ENCODE assay signal across 14 cellular contexts in genomic region chr11:7524831-7525230, GRCh38. TPM values are rescaled to one million over a fixed set of nuclear protein-coding genes. Genes with fewer than 3 reads are reported as not detected.
DNase-seq lines count a peak whose midpoint lies in the region; ATAC-seq and TF ChIP-seq lines count a peak whose summit lies in the region.
"Had no signal": no experiment of that assay in that cellular context is flagged by ENCODE, and none has a peak within 500 bp of the region (broad histone marks: within the 10 kb centered on the region; RNA-seq: fewer than 3 reads in every experiment).

No MANE protein-coding gene starts in this region.

- no peaks in the 10 kb centered on the region for H3K36me3 ChIP-seq in breast epithelium
- peaks cover 67% of the 10 kb centered on the region for H3K36me3 ChIP-seq in OCI-LY7 (ENCODE audit: insufficient read depth, low read length)
- H3K36me3 ChIP-seq in aorta (ENCODE audit: control insufficient read depth in 1 of 2, insufficient read depth in 2 of 2, low read length in 1 of 2): no peaks in the 10 kb centered on the region

- no peak for TF ChIP-seq POLR2A in breast epithelium (IDR thresholded peaks at IDR 0.05)

- POLR2A ChIA-PET in MCF 10A (lab: Yijun Ruan, JAX): interaction anchor here (1.2 kb wide), 1 partner anchor 10 kb away, joined by 3 read pairs; no protein-coding TSS in a partner anchor
- POLR2A ChIA-PET in OCI-LY7 (lab: Charles Lee): interaction anchor here (2.0 to 2.6 kb wide), 2 partner anchors 9 to 10 kb away, joined by 10 to 14 read pairs; no protein-coding TSS in a partner anchor

- peak overlapping the region; percentile 87 for H3K4me2 ChIP-seq in OCI-LY7 (ENCODE audit: low read length)

- no peaks in the 10 kb centered on the region for H3K27me3 Mint-ChIP-seq in MCF 10A (ENCODE audit: insufficient read depth, unreplicated experiment)
- H3K27me3 Mint-ChIP-seq in effector memory CD8-positive, alpha-beta T cell: no peaks in the 10 kb centered on the region
- H3K27me3 Mint-ChIP-seq: activated T-cell treated with anti-CD3 and anti-CD28 coated beads, Interleukin-2, amount 50 U/mL, for 24 hours had no signal

- H3K27me3 ChIP-seq in breast epithelium (no peaks in the 10 kb centered on the region), aorta (ENCODE audit: control insufficient read depth in 1 of 2, insufficient read depth in 2 of 2, low read length in 1 of 2) (no peaks in the 10 kb centered on the region)

- BruUV-seq in MCF 10A (replicated peaks; lab: Mats Ljungman, UMichigan) (no TSS peak), OCI-LY7 (replicated peaks; lab: Mats Ljungman, UMichigan) (no TSS peak)

- no peaks in the 10 kb centered on the region for H3K9me3 ChIP-seq in breast epithelium
- no peaks in the 10 kb centered on the region for H3K9me3 ChIP-seq in OCI-LY7 (ENCODE audit: low read length)
- H3K9me3 ChIP-seq in aorta (ENCODE audit: control insufficient read depth, low read length): no peaks in the 10 kb centered on the region

- H3K36me3 Mint-ChIP-seq in MCF 10A (ENCODE audit: insufficient read depth, unreplicated experiment): no peaks in the 10 kb centered on the region
- no peaks in the 10 kb centered on the region for H3K36me3 Mint-ChIP-seq in effector memory CD8-positive, alpha-beta T cell (ENCODE audit: insufficient read depth)

- CTCF ChIA-PET in MCF 10A (lab: Yijun Ruan, JAX): interaction anchor here (0.6 to 2.2 kb wide), 6 partner anchors 9 to 132 kb away, joined by 3 to 7 read pairs (median 4); no protein-coding TSS in a partner anchor
- CTCF ChIA-PET in OCI-LY7 (lab: Charles Lee; ENCODE audit: unreplicated experiment): no interaction called here

- H3K4me3 Mint-ChIP-seq in MCF 10A (ENCODE audit: unreplicated experiment): no peak overlapping the region
- H3K4me3 Mint-ChIP-seq in effector memory CD8-positive, alpha-beta T cell: no peak overlapping the region
- H3K4me3 Mint-ChIP-seq: activated T-cell treated with anti-CD3 and anti-CD28 coated beads, Interleukin-2, amount 50 U/mL, for 24 hours had no signal

- no peaks in the 10 kb centered on the region for H3K4me1 Mint-ChIP-seq in MCF 10A (ENCODE audit: insufficient read depth, unreplicated experiment)
- peaks cover 24 to 30% of the 10 kb centered on the region in 2 donors for H3K4me1 Mint-ChIP-seq in effector memory CD8-positive, alpha-beta T cell (ENCODE audit: low read depth in 2 of 2)

- no peak overlapping the region for H2AFZ ChIP-seq in OCI-LY7 (ENCODE audit: low read length)

- H3K27ac ChIP-seq in breast epithelium: peak overlapping the region; percentile 64 to 71
- H3K27ac ChIP-seq in OCI-LY7 (ENCODE audit: low read depth, low read length, poor library complexity, severe bottlenecking): peak overlapping the region; percentile 8
- no peak overlapping the region for H3K27ac ChIP-seq in aorta (ENCODE audit: low read depth in 1 of 2, low read length in 2 of 2)

- no peaks in the 10 kb centered on the region for H3K9me2 ChIP-seq in OCI-LY7 (ENCODE audit: insufficient read depth, low read length)

- H3K4me1 ChIP-seq in breast epithelium: no peaks in the 10 kb centered on the region
- H3K4me1 ChIP-seq in OCI-LY7 (ENCODE audit: insufficient read depth, low read length, poor library complexity, severe bottlenecking): peaks cover 85% of the 10 kb centered on the region
- H3K4me1 ChIP-seq in aorta (ENCODE audit: control insufficient read depth in 1 of 2, insufficient read depth in 2 of 2, low read length in 2 of 2): no peaks in the 10 kb centered on the region

- no peak overlapping the region for H3K27ac Mint-ChIP-seq in MCF 10A (ENCODE audit: low read depth, unreplicated experiment)
- no peak overlapping the region for H3K27ac Mint-ChIP-seq in effector memory CD8-positive, alpha-beta T cell
- H3K27ac Mint-ChIP-seq: activated T-cell treated with anti-CD3 and anti-CD28 coated beads, Interleukin-2, amount 50 U/mL, for 24 hours had no signal

- H4K20me1 ChIP-seq in OCI-LY7 (ENCODE audit: insufficient read depth, low read length): peaks cover 40% of the 10 kb centered on the region; the same call in 1 of the 2 replicates

- H3K4me3 ChIP-seq in breast epithelium (no peak overlapping the region), OCI-LY7 (ENCODE audit: low read depth, low read length, poor library complexity, severe bottlenecking) (peak overlapping the region; percentile 27), aorta (ENCODE audit: low read length in 2 of 2) (no peak overlapping the region)

- TF ChIP-seq CTCF in breast epithelium (IDR thresholded peaks at IDR 0.05): no peak
- TF ChIP-seq CTCF in MCF 10A (IDR thresholded peaks at IDR 0.05; ENCODE audit: unreplicated experiment): no peak
- no peak for TF ChIP-seq CTCF in OCI-LY7 (conservative IDR thresholded peaks at IDR 0.05; ENCODE audit: low read length)

- no peak for ATAC-seq in effector memory CD8-positive, alpha-beta T cell (replicated peaks)
- ATAC-seq in aorta (ENCODE audit: low FRiP score): no peak
- ATAC-seq in HG02852 (IDR thresholded peaks at IDR 0.05; ENCODE audit: unreplicated experiment): no peak
- ATAC-seq in GM19328 (IDR thresholded peaks at IDR 0.05; ENCODE audit: unreplicated experiment): no peak

- no peaks in the 10 kb centered on the region for H3K9me3 Mint-ChIP-seq in MCF 10A (ENCODE audit: unreplicated experiment)
- H3K9me3 Mint-ChIP-seq in effector memory CD8-positive, alpha-beta T cell: no peaks in the 10 kb centered on the region
- H3K9me3 Mint-ChIP-seq: activated T-cell treated with anti-CD3 and anti-CD28 coated beads, Interleukin-2, amount 50 U/mL, for 24 hours had no signal

- DNase-seq in breast epithelium (ENCODE audit: low spot score in 2 of 2) (peak in 1 of 2 donors; percentile 88), MCF 10A (ENCODE audit: unreplicated experiment) (no peak), OCI-LY7 (ENCODE audit: low spot score) (peak; percentile 45), left kidney (ENCODE audit: low read depth, low spot score) (peak; percentile 88), aorta (no peak)
- no peak for DNase-seq in effector memory CD8-positive, alpha-beta T cell
- DNase-seq: activated CD4-positive, CD25-positive, alpha-beta regulatory T cell; activated T-cell treated with anti-CD3 and anti-CD28 coated beads, Interleukin-2, amount 50 U/mL, for 24 hours; effector CD8-positive, alpha-beta T cell; head of caudate nucleus; NCI-H774; SHP77 treated with DMSO at 0.1 percent for 48 hours had no signal

- intact Hi-C loops in breast epithelium (cut with DNase I; ENCODE audit: low total_unique reads): no loop called here
- intact Hi-C loops in MCF 10A (cut with micrococcal nuclease): no loop called here
- intact Hi-C loops in OCI-LY7 (cut with micrococcal nuclease; ENCODE audit: unreplicated experiment): no loop called here
- intact Hi-C loops in aorta (cut with DNase I): no loop called here

- H3K79me2 ChIP-seq in OCI-LY7 (ENCODE audit: insufficient read depth, low read depth, low read length): peaks cover 99% of the 10 kb centered on the region

- 96% methylated on average over 4 of the region's 4 CpGs for WGBS in aorta, 2 donors

RNA-seq across cellular contexts. Expression of gene PPFIBP2, which starts 11.0 kb away (rescaled TPM):
- total RNA-seq in breast epithelium (10 to 100 TPM; 32.3 to 56.1 (median 43.3) TPM), MCF 10A (2022) (3.5 and 4.3 TPM in 2 replicates), OCI-LY7 (2022) (182 and 196 TPM in 2 replicates), aorta (10 to 100 TPM; 17.6 to 35.6 TPM)
- total RNA-seq in OCI-LY7 (2014; rRNA removed; shearing (Covaris generic)): 102 and 129 TPM in 2 replicates
- polyA plus RNA-seq in aorta: 10 to 100 TPM; 14.1 to 31.7 TPM

RNA-seq across cellular contexts. Expression of gene OLFML1, which starts 39.5 kb away (rescaled TPM):
- total RNA-seq in breast epithelium (10 to 100 TPM in 1 of 3 donors, 1 to 10 TPM in 2; 4.6 to 11.9 (median 4.6) TPM), MCF 10A (2022) (not detected in 2 replicates), OCI-LY7 (2022) (not detected in 2 replicates), aorta (10 to 100 TPM; 13.2 to 41.0 TPM)
- total RNA-seq in OCI-LY7 (2014; rRNA removed; shearing (Covaris generic)): not detected in 2 replicates
- polyA plus RNA-seq in aorta: 10 to 100 TPM in 1 of 2 donors, 1 to 10 TPM in 1; 4.9 to 22.9 TPM

Comparison
In these comparisons a context has a peak if more than half of its experiments do, and no peak if none do; other contexts are left out.
1. DNase-seq: peak in OCI-LY7 (single experiment) and left kidney (single experiment); none in MCF 10A (single experiment), effector memory CD8-positive, alpha-beta T cell (0 of 3) and aorta (0 of 2).
2. H3K27ac ChIP-seq: peak in breast epithelium (2 of 2) and OCI-LY7 (single experiment); none in aorta (0 of 2).